15 cellular contexts compared by ENCODE assay signal in the genomic region with DNA sequence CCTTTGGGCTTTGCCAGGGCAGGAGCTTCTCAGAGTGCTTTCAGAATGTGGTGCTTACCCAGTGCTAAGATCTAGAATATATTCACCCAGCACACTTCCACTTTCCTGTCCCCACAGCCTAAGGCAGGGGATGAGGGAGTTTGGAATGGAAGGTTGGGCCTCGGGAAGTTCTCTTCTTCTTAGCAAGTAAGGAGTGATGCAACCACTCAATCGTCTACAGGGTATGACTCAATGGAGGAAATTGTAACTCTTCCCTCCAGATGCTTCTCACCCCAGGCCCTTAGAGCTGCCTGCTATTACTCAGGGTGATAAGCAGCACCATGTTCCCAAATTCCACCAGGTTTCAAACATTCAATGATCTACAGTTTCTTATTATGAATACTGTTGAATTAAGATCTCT. TPM values are rescaled to one million over a fixed set of nuclear protein-coding genes. Genes with fewer than 3 reads are reported as not detected.
A peak's percentile ranks its signal among the peaks of the same experiment; 100 is the strongest.
DNase-seq lines count a peak whose midpoint lies in the region; ATAC-seq, FAIRE-seq and TF ChIP-seq lines count a peak whose summit lies in the region.
"Had no signal": no experiment of that assay in that cellular context is flagged by ENCODE, and none has a peak within 500 bp of the region (broad histone marks: within the 10 kb centered on the region; RNA-seq: fewer than 3 reads in every experiment).

No MANE protein-coding gene starts in this region.

- no peaks in the 10 kb centered on the region for H3K36me3 Mint-ChIP-seq in T-cell

- H3K27me3 ChIP-seq in RWPE2 (ENCODE audit: insufficient read depth, poor library complexity, severe bottlenecking): peaks cover 3% of the 10 kb centered on the region
- peaks cover 0 to 2% of the 10 kb centered on the region in 2 donors for H3K27me3 ChIP-seq in small intestine (ENCODE audit: control insufficient read depth in 2 of 2, insufficient read depth in 2 of 2, low read length in 2 of 2)

- H3K4me3 Mint-ChIP-seq in T-cell: no peak overlapping the region
- H3K4me3 Mint-ChIP-seq: activated CD8-positive, alpha-beta T cell treated with anti-CD3 and anti-CD28 coated beads, Interleukin-2, amount 10 ng/mL, durations not matched to agents 7 days and 5 days had no signal

- WGBS in small intestine, 3 donors: 58 to 68% (median 64%) methylated on average over 2 of the region's 2 CpGs

- H3K36me3 ChIP-seq in RWPE2 (ENCODE audit: low read depth) (no peaks in the 10 kb centered on the region), small intestine (ENCODE audit: control insufficient read depth in 2 of 2, insufficient read depth in 2 of 2, low read length in 2 of 2) (no peaks in the 10 kb centered on the region)

- CTCF ChIA-PET in T-cell (lab: Charles Lee): no interaction called here

- POLR2A ChIA-PET in T-cell (lab: Charles Lee): no interaction called here

- H3K4me1 ChIP-seq in RWPE2 (ENCODE audit: insufficient read depth, poor library complexity, severe bottlenecking) (no peaks in the 10 kb centered on the region), small intestine (ENCODE audit: control insufficient read depth in 2 of 2, insufficient read depth in 1 of 2, low read depth in 1 of 2, low read length in 1 of 2) (no peaks in the 10 kb centered on the region)

- DNase-seq in SIG-M5 treated with dmso at 0.1 percent for 504 hours (lab: John Stamatoyannopoulos, UW; ENCODE audit: unreplicated experiment) (peak; percentile 47), SIG-M5 (lab: John Stamatoyannopoulos, UW) (no peak), RWPE2 (ENCODE audit: low spot score) (no peak), fibroblast of pulmonary artery (ENCODE audit: low read depth) (peak; percentile 74), hepatic stellate cell (ENCODE audit: low spot score) (no peak), small intestine (no peak), T-cell (no peak)
- no peak for DNase-seq in activated naive CD4-positive, alpha-beta T cell (lab: John Stamatoyannopoulos, UW)
- DNase-seq: 8988T; activated CD8-positive, alpha-beta T cell treated with anti-CD3 and anti-CD28 coated beads, Interleukin-2, amount 10 ng/mL, durations not matched to agents 7 days and 5 days; activated naive CD4-positive, alpha-beta T cell treated with anti-CD3 and anti-CD28 coated beads, Interleukin-2, amount 50 U/mL, for 16 hours; DND-41; effector CD4-positive, alpha-beta T cell; NCI-H2029; T-helper 2 cell had no signal

- no peaks in the 10 kb centered on the region for H3K9me3 Mint-ChIP-seq in T-cell

- no peak for FAIRE-seq in small intestine (lab: Jason Lieb, UNC)

- no peak overlapping the region for H3K27ac ChIP-seq in RWPE2 (ENCODE audit: poor library complexity, severe bottlenecking)
- H3K27ac ChIP-seq in small intestine (ENCODE audit: low read depth in 1 of 2, low read length in 1 of 2): no peak overlapping the region

- TF ChIP-seq CTCF in RWPE2 (IDR thresholded peaks at IDR 0.05; ENCODE audit: poor library complexity, severe bottlenecking) (no peak), fibroblast of pulmonary artery (IDR thresholded peaks at IDR 0.05; ENCODE audit: low read length, missing control alignments) (no peak)

- H3K4me1 Mint-ChIP-seq in T-cell: no peaks in the 10 kb centered on the region

- ATAC-seq in RWPE2 (ENCODE audit: low read depth) (peak; percentile 89), T-cell (replicated peaks in 1 of 4) (no peak)
- ATAC-seq: activated CD8-positive, alpha-beta T cell treated with anti-CD3 and anti-CD28 coated beads, Interleukin-2, amount 10 ng/mL, durations not matched to agents 7 days and 5 days had no signal

- H3K4me3 ChIP-seq in RWPE2 (ENCODE audit: severe bottlenecking) (no peak overlapping the region), fibroblast of pulmonary artery (replicated peaks; ENCODE audit: low read depth, low read length) (no peak overlapping the region), small intestine (ENCODE audit: low read depth in 1 of 2, low read length in 2 of 2) (no peak overlapping the region)

- no peak overlapping the region for H3K27ac Mint-ChIP-seq in T-cell
- H3K27ac Mint-ChIP-seq: activated CD8-positive, alpha-beta T cell treated with anti-CD3 and anti-CD28 coated beads, Interleukin-2, amount 10 ng/mL, durations not matched to agents 7 days and 5 days had no signal

- H3K9me3 ChIP-seq in RWPE2 (ENCODE audit: severe bottlenecking) (no peaks in the 10 kb centered on the region), small intestine (ENCODE audit: control insufficient read depth, low read depth) (no peaks in the 10 kb centered on the region)

- H3K27me3 Mint-ChIP-seq in T-cell: peaks cover 28 to 31% of the 10 kb centered on the region in 2 donors

RNA-seq across cellular contexts. Expression of a gene that starts 30.8 kb away (rescaled TPM):
- 10 to 100 TPM; 10.8 to 15.4 (median 13.8) TPM for polyA plus RNA-seq in small intestine
- total RNA-seq in T-cell: 10 to 100 TPM; 16.7 to 32.7 (median 27.5) TPM

RNA-seq across cellular contexts. Expression of a gene that starts 46.6 kb away (rescaled TPM):
- polyA plus RNA-seq in small intestine: 1 to 10 TPM in 1 of 3 donors, under 1 TPM in 1, not detected in 1; 0.19 to 1.1 TPM
- total RNA-seq in T-cell: 1 to 10 TPM in 2 of 5 donors, under 1 TPM in 3; 0.51 to 1.2 (median 0.93) TPM

Comparison
In these comparisons a context has a peak if more than half of its experiments do, and no peak if none do; other contexts are left out.
1. DNase-seq: peak in SIG-M5 treated with dmso at 0.1 percent for 504 hours (single experiment) and fibroblast of pulmonary artery (single experiment); none in SIG-M5 (single experiment), RWPE2 (single experiment), hepatic stellate cell (single experiment), activated naive CD4-positive, alpha-beta T cell (0 of 4), small intestine (single experiment) and T-cell (0 of 34).